Comparison of ENCODE assay signal across 8 cellular contexts in genomic region chr1:198681831-198682756, GRCh38. TPM values are rescaled to one million over a fixed set of nuclear protein-coding genes. Genes with fewer than 3 reads are reported as not detected.
A peak's percentile ranks its signal among the peaks of the same experiment; 100 is the strongest.
DNase-seq lines count a peak whose midpoint lies in the region; ATAC-seq and TF ChIP-seq lines count a peak whose summit lies in the region.

No MANE protein-coding gene starts in this region.

- H3K79me2 ChIP-seq in PC-9 (ENCODE audit: low read depth), result no peaks in the 10 kb centered on the region

- H3K27me3 Mint-ChIP-seq in progenitor cell of endocrine pancreas, result no peaks in the 10 kb centered on the region

- peaks cover 11% of the 10 kb centered on the region for H3K4me1 ChIP-seq in PC-9 (replicated peaks; ENCODE audit: insufficient read depth)
- no peaks in the 10 kb centered on the region for H3K4me1 ChIP-seq in foreskin keratinocyte

- no peak overlapping the region for H3K27ac Mint-ChIP-seq in progenitor cell of endocrine pancreas

- peak overlapping the region; percentile 41 for H3K4me3 Mint-ChIP-seq in progenitor cell of endocrine pancreas (ENCODE audit: low read depth)

- TSS peak; percentile 90 for BruUV-seq in PC-9 (replicated peaks; lab: Mats Ljungman, UMichigan)

- no peaks in the 10 kb centered on the region for H3K9me3 Mint-ChIP-seq in progenitor cell of endocrine pancreas (ENCODE audit: low read depth)

- CTCF ChIA-PET in PC-9 (lab: Charles Lee), result no interaction called here

- peak overlapping the region; percentile 32; the same call in 1 of the 2 replicates for H3K4me3 ChIP-seq in PC-9

- in situ Hi-C loops in Caki2 (cut with HindIII; ENCODE audit: low pct_unique_long_range_greater_than_20kb, low sequenced_read_pairs), result no loop called here

- peaks cover 9% of the 10 kb centered on the region for H3K4me1 Mint-ChIP-seq in progenitor cell of endocrine pancreas (ENCODE audit: low read depth)

- intact Hi-C loops in PC-9 (cut with micrococcal nuclease; ENCODE audit: unreplicated experiment), result loop anchor here (1.0 to 10.0 kb wide), 6 partner anchors 25 to 1277 kb away; partner anchors contain the start of gene DENND1B

- peaks cover 3% of the 10 kb centered on the region; the same call in 1 of the 2 replicates for H3F3A ChIP-seq in PC-9 (ENCODE audit: insufficient read depth, low read depth)

- POLR2A ChIA-PET in PC-9 (lab: Charles Lee; ENCODE audit: unreplicated experiment), result interaction anchor here (0.5 to 1.1 kb wide), 9 partner anchors 9 to 586 kb away, joined by 3 to 13 read pairs (median 5); no protein-coding TSS in a partner anchor

- TF ChIP-seq CTCF in PC-9 (conservative IDR thresholded peaks at IDR 0.05), result no peak
- no peak for TF ChIP-seq CTCF in foreskin keratinocyte (conservative IDR thresholded peaks at IDR 0.05)
- TF ChIP-seq CTCF in progenitor cell of endocrine pancreas (IDR thresholded peaks at IDR 0.05; ENCODE audit: unreplicated experiment), result no peak

- H2AFZ ChIP-seq in PC-9, result peak overlapping the region; percentile 61

- H3K27me3 ChIP-seq in PC-9 (ENCODE audit: insufficient read depth, low read depth), result no peaks in the 10 kb centered on the region
- no peaks in the 10 kb centered on the region for H3K27me3 ChIP-seq in foreskin keratinocyte

- H3K36me3 ChIP-seq in PC-9 (ENCODE audit: low read depth), result no peaks in the 10 kb centered on the region

- no peaks in the 10 kb centered on the region for H3K9me2 ChIP-seq in PC-9 (ENCODE audit: insufficient read depth)

- H3K27ac ChIP-seq in PC-9 (peak overlapping the region; percentile 55), foreskin keratinocyte (no peak overlapping the region)

- H3K4me2 ChIP-seq in PC-9, result peak overlapping the region; percentile 55

- DNase-seq in Caki2 (ENCODE audit: low read depth) (peak; percentile 21), PC-9 (peak; percentile 66 to 75), activated T-helper 1 cell treated with Interleukin-2 at 50 U/mL for 16 hours (ENCODE audit: low read depth) (peak; percentile 67), foreskin keratinocyte (peak; percentile 61 to 78), progenitor cell of endocrine pancreas (ENCODE audit: low spot score, unreplicated experiment) (no peak), NCI-H1930 (lab: John Stamatoyannopoulos, UW) (no peak)

- H3K36me3 Mint-ChIP-seq in progenitor cell of endocrine pancreas (ENCODE audit: insufficient read depth), result no peaks in the 10 kb centered on the region

- ATAC-seq in GM19468 (IDR thresholded peaks at IDR 0.05; ENCODE audit: extremely low read depth, unreplicated experiment), result peak; percentile 98
- ATAC-seq in HG03565 (IDR thresholded peaks at IDR 0.05; ENCODE audit: unreplicated experiment), result peak; percentile 95
- ATAC-seq in foreskin keratinocyte, result peak; percentile 86

- H4K20me1 ChIP-seq in PC-9 (ENCODE audit: insufficient read depth), result no peaks in the 10 kb centered on the region

- H3K9me3 ChIP-seq in PC-9 (ENCODE audit: insufficient read depth, low read depth), result no peaks in the 10 kb centered on the region

RNA-seq across cellular contexts. Expression of gene PTPRC, which starts 43.3 kb away (rescaled TPM):
- not detected in 2 replicates for total RNA-seq in Caki2 (2014; rRNA removed; shearing (Covaris generic); ENCODE audit: low replicate concordance)
- total RNA-seq in PC-9 (2021) (0.58 and 0.79 TPM in 2 replicates), foreskin keratinocyte (not detected in 2 replicates), progenitor cell of endocrine pancreas (not detected in 2 replicates)
- polyA plus RNA-seq in foreskin keratinocyte, result not detected in 2 replicates

Comparison
In these comparisons a context has a peak if more than half of its experiments do, and no peak if none do; other contexts are left out.
1. DNase-seq: peak in Caki2 (single experiment), PC-9 (2 of 2), activated T-helper 1 cell treated with Interleukin-2 at 50 U/mL for 16 hours (single experiment) and foreskin keratinocyte (2 of 2); none in progenitor cell of endocrine pancreas (single experiment) and NCI-H1930 (0 of 2).
2. Peak in every context shown above with its lines, with median percentiles within 50 percentile points of each other: ATAC-seq.